ENCODE assay signal across 8 cellular contexts in genomic region chr6:33633462-33634158, GRCh38. TPM values are rescaled to one million over a fixed set of nuclear protein-coding genes. Genes with fewer than 3 reads are reported as not detected.
DNase-seq lines count a peak whose midpoint lies in the region; ATAC-seq and TF ChIP-seq lines count a peak whose summit lies in the region.

No MANE protein-coding gene starts in this region.

- H3K9me3 ChIP-seq in WERI-Rb-1 (ENCODE audit: severe bottlenecking) = no peaks in the 10 kb centered on the region

- H3K4me3 ChIP-seq in WERI-Rb-1 (ENCODE audit: low read depth, low read length) (peak overlapping the region; percentile 55), cardiac fibroblast (replicated peaks in 1 of 2; ENCODE audit: low read depth in 2 of 2, low read length in 2 of 2) (peak overlapping the region; percentile 52 to 59)

- H3K27me3 ChIP-seq in WERI-Rb-1 (ENCODE audit: insufficient read depth, low read depth, severe bottlenecking) = no peaks in the 10 kb centered on the region

- H3K27ac ChIP-seq in WERI-Rb-1 = peak overlapping the region; percentile 30

- peaks cover 9 to 14% of the 10 kb centered on the region in 2 donors for H3K36me3 Mint-ChIP-seq in CD14-positive monocyte

- peaks cover 35% of the 10 kb centered on the region for H3K36me3 ChIP-seq in WERI-Rb-1

- peaks cover 2 to 15% (median 5%) of the 10 kb centered on the region in 7 donors for H3K9me3 Mint-ChIP-seq in CD14-positive monocyte

- intact Hi-C loops in CD14-positive monocyte (cut with micrococcal nuclease) = no loop called here

- in situ Hi-C loops in KBM-7 (cut with MboI; ENCODE audit: low pct_unique_long_range_greater_than_20kb, low sequenced_read_pairs) = no loop called here

- peaks cover 18% of the 10 kb centered on the region for H3K4me1 Mint-ChIP-seq in CD14-positive monocyte

- ATAC-seq in GM19467 (IDR thresholded peaks at IDR 0.05; ENCODE audit: unreplicated experiment) = peak; percentile 44

- H3K27me3 Mint-ChIP-seq in CD14-positive monocyte (ENCODE audit: low read depth in 3 of 3) = peaks cover 33 to 39% (median 36%) of the 10 kb centered on the region in 3 donors

- H3K27ac Mint-ChIP-seq in CD14-positive monocyte = no peak overlapping the region

- TF ChIP-seq CTCF in CD14-positive monocyte (IDR thresholded peaks at IDR 0.05) (no peak), WERI-Rb-1 (IDR thresholded peaks at IDR 0.05; ENCODE audit: low read depth, low read length) (no peak), cardiac fibroblast (IDR thresholded peaks at IDR 0.05; ENCODE audit: low read depth, low read length) (no peak)

- DNase-seq in CD14-positive monocyte (ENCODE audit: low spot score) (no peak), KBM-7 (peak; percentile 41), WERI-Rb-1 (peak; percentile 60), cardiac fibroblast (ENCODE audit: low read depth in 2 of 2) (peak; percentile 61 to 79), islet precursor cell (peak; percentile 84), NCI-H524 (lab: John Stamatoyannopoulos, UW) (no peak)
- DNase-seq in stimulated activated CD4-positive, alpha-beta T cell treated with anti-CD3 and anti-CD28 coated beads, Interleukin-12 subunit alpha, Interleukin-12 subunit beta, amount 100 ng/mL, for 4 hours = peak; percentile 59

- H3K4me3 Mint-ChIP-seq in CD14-positive monocyte = peak overlapping the region; percentile 82 to 91

RNA-seq across cellular contexts. Expression of gene ITPR3, which starts 12.5 kb away (rescaled TPM):
- not detected for polyA plus RNA-seq in CD14-positive monocyte

RNA-seq across cellular contexts. Expression of gene BAK1, which starts 53.5 kb away (rescaled TPM):
- 10 to 100 TPM; 27.8 to 34.0 TPM for polyA plus RNA-seq in CD14-positive monocyte

Comparison
In these comparisons a context has a peak if more than half of its experiments do, and no peak if none do; other contexts are left out.
1. DNase-seq: peak in KBM-7 (single experiment), WERI-Rb-1 (single experiment), cardiac fibroblast (2 of 2), islet precursor cell (single experiment) and stimulated activated CD4-positive, alpha-beta T cell treated with anti-CD3 and anti-CD28 coated beads, Interleukin-12 subunit alpha, Interleukin-12 subunit beta, amount 100 ng/mL, for 4 hours (single experiment); none in CD14-positive monocyte (single experiment) and NCI-H524 (0 of 2).